In the genomic region with DNA sequence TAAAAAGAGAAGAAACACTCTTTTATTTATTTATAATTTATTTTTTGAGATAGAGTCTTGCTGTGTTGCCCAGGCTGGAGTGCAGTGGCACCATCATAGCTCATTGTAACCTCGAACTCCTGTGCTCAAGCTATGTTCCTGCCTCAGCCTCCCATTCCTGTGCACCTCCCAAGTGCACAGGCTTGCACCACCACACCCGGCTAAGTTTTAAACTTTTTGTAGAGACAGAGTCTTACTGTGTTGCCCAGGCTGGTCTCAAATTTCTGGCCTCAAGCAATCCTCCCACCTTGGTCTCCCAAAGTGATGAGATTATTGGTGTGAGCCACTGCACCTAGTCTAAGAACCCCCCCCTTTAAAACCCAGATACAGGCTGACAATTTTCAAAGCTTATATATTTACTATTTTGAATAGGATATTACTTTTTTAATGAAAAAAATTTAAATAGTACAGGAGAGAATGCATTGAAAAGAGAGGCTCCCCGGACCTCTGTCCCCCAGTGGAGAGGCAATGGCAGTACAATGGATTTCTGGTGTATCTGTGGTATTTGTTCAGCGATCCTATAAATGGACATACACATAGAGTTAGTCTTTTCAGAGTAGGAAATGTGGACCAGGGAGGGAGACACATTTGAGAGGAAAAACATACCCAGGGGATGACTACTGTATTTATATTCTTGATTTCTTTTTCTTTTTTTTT, we compare ENCODE assay signal across 9 cellular contexts. TPM values are rescaled to one million over a fixed set of nuclear protein-coding genes. Genes with fewer than 3 reads are reported as not detected.
DNase-seq lines count a peak whose midpoint lies in the region; ATAC-seq and TF ChIP-seq lines count a peak whose summit lies in the region.
"Had no signal": no experiment of that assay in that cellular context is flagged by ENCODE, and none has a peak within 500 bp of the region (broad histone marks: within the 10 kb centered on the region; RNA-seq: fewer than 3 reads in every experiment).

No MANE protein-coding gene starts in this region.

- H3K27me3 ChIP-seq in transverse colon = no peaks in the 10 kb centered on the region
- H3K27me3 ChIP-seq: suprapubic skin had no signal

- intact Hi-C loops in transverse colon (cut with DNase I; ENCODE audit: low total_unique reads) = loop anchor here (2.0 kb wide), 1 partner anchor 192 kb away; no protein-coding TSS in a partner anchor

- H3K9me3 Mint-ChIP-seq in immature natural killer cell = no peaks in the 10 kb centered on the region

- TF ChIP-seq POLR2A in transverse colon (IDR thresholded peaks at IDR 0.05) = no peak

- TF ChIP-seq EP300 in transverse colon (IDR thresholded peaks at IDR 0.05; ENCODE audit: low read depth) = no peak

- peak overlapping the region in 2 of 5 donors; percentile 64 to 66 for H3K4me3 Mint-ChIP-seq in immature natural killer cell

- H3K27ac Mint-ChIP-seq in immature natural killer cell = peak overlapping the region in 2 of 6 donors; percentile 74 to 79

- DNase-seq in AG09319 (ENCODE audit: extremely low read depth, low read depth) (no peak), EH (ENCODE audit: low read depth) (peak; percentile 39), RKO (ENCODE audit: low spot score) (peak; percentile 57), fibroblast of peridontal ligament (ENCODE audit: extremely low read depth) (peak; percentile 43), immature natural killer cell (no peak), transverse colon (no peak), ecto neural progenitor cell (ENCODE audit: low spot score) (no peak)

- peak; percentile 20 for TF ChIP-seq CTCF in AG09319 (IDR thresholded peaks at IDR 0.05; ENCODE audit: low read depth, low read length)
- TF ChIP-seq CTCF in transverse colon (IDR thresholded peaks at IDR 0.05) = peak in 1 of 5 experiments; percentile 2

- no peak for ATAC-seq in GM18502 (IDR thresholded peaks at IDR 0.05; ENCODE audit: poor library complexity, unreplicated experiment)

- H3K9me3 ChIP-seq in transverse colon = no peaks in the 10 kb centered on the region
- H3K9me3 ChIP-seq: suprapubic skin had no signal

- no peak overlapping the region for H3K4me3 ChIP-seq in transverse colon

- peaks cover 11 to 16% of the 10 kb centered on the region in 2 donors for H3K4me1 Mint-ChIP-seq in immature natural killer cell

- no peak overlapping the region for H3K27ac ChIP-seq in transverse colon
- H3K27ac ChIP-seq: suprapubic skin had no signal

- 89 to 100% methylated on average over 3 to 4 of the region's 4 CpGs for WGBS in transverse colon (ENCODE audit: low coverage in 1 of 2), 2 donors

- H3K4me1 ChIP-seq in transverse colon = peaks cover 0 to 4% (median 0%) of the 10 kb centered on the region in 4 donors

- peaks cover 0 to 4% (median 4%) of the 10 kb centered on the region in 3 donors for H3K36me3 Mint-ChIP-seq in immature natural killer cell

- in situ Hi-C loops in transverse colon (cut with MboI; ENCODE audit: low pct_ligation_motif_present in 1 of 4, low pct_unique_long_range_greater_than_20kb in 1 of 4, low sequenced_read_pairs in 3 of 4) = loop anchor here in 2 of 4 donors (25.0 kb wide), 1 partner anchor 192 kb away; the partner anchor contains the start of gene RPL31 (in 2 of the 2)

- no peaks in the 10 kb centered on the region for H3K36me3 ChIP-seq in transverse colon
- H3K36me3 ChIP-seq: suprapubic skin had no signal

- H3K27me3 Mint-ChIP-seq in immature natural killer cell (ENCODE audit: low read depth in 3 of 3) = no peaks in the 10 kb centered on the region

RNA-seq across cellular contexts. Expression of gene CNOT11, which starts 48.1 kb away (rescaled TPM):
- polyA plus RNA-seq in immature natural killer cell = 10 to 100 TPM; 37.0 to 56.9 (median 39.3) TPM
- total RNA-seq in transverse colon = 10 to 100 TPM; 36.8 to 48.4 (median 37.6) TPM

RNA-seq across cellular contexts. Expression of gene TBC1D8, which starts 53.4 kb away (rescaled TPM):
- under 1 TPM in 2 of 3 donors, not detected in 1; 0.17 to 0.64 TPM for polyA plus RNA-seq in immature natural killer cell
- 100 to 1,000 TPM in 1 of 4 donors, 10 to 100 TPM in 3; 26.5 to 232 (median 88.4) TPM for total RNA-seq in transverse colon

Comparison
In these comparisons a context has a peak if more than half of its experiments do, and no peak if none do; other contexts are left out.
1. DNase-seq: peak in EH (single experiment), RKO (single experiment) and fibroblast of peridontal ligament (single experiment); none in AG09319 (single experiment), immature natural killer cell (0 of 3), transverse colon (single experiment) and ecto neural progenitor cell (single experiment).